In genomic region chr11:115912484-115912945, GRCh38 we compare ENCODE assay signal across 8 cellular contexts.
DNase-seq lines count a peak whose midpoint lies in the region; ATAC-seq and TF ChIP-seq lines count a peak whose summit lies in the region.

No MANE protein-coding gene starts in this region.

- no peak overlapping the region for H3K4me2 ChIP-seq in SK-N-SH

- H3K27me3 Mint-ChIP-seq in stimulated activated memory B cell treated with anti-CD40 and anti-IgM and Interleukin-4, amounts not matched to agents 10 μg/mL and 1 μg/mL and 100 μg/mL, for 72 hours: no peaks in the 10 kb centered on the region

- TF ChIP-seq POLR2A in stomach (IDR thresholded peaks at IDR 0.05): no peak

- no peaks in the 10 kb centered on the region for H3K9me2 ChIP-seq in SK-N-SH

- no peak overlapping the region for H3K27ac Mint-ChIP-seq in stimulated activated memory B cell treated with anti-CD40 and anti-IgM and Interleukin-4, amounts not matched to agents 10 μg/mL and 1 μg/mL and 100 μg/mL, for 72 hours

- no peaks in the 10 kb centered on the region for H3K36me3 Mint-ChIP-seq in stimulated activated memory B cell treated with anti-CD40 and anti-IgM and Interleukin-4, amounts not matched to agents 10 μg/mL and 1 μg/mL and 100 μg/mL, for 72 hours

- H3K4me1 ChIP-seq in SK-N-SH (ENCODE audit: control insufficient read depth in 1 of 2, insufficient read depth in 2 of 2, low read depth in 1 of 2, low read length in 1 of 2): peaks cover 0 to 10% of the 10 kb centered on the region in 2 experiments; a peak in 1 of 4 replicates
- no peaks in the 10 kb centered on the region for H3K4me1 ChIP-seq in stomach

- DNase-seq in SK-N-SH (no peak), astrocyte of the cerebellum (ENCODE audit: low read depth) (no peak), stomach (no peak), SIG-M5 (lab: John Stamatoyannopoulos, UW) (no peak), NCI-H446 (lab: John Stamatoyannopoulos, UW) (no peak)

- CTCF ChIA-PET in SK-N-SH (lab: Yijun Ruan, JAX): interaction anchor here (0.6 to 3.4 kb wide), 16 partner anchors 9 to 729 kb away, joined by 3 to 16 read pairs (median 4); no protein-coding TSS in a partner anchor

- no peak overlapping the region for H3K9ac ChIP-seq in SK-N-SH

- TF ChIP-seq CTCF in SK-N-SH (IDR thresholded peaks at IDR 0.05) (peak; percentile 26; the same call in 1 of the 2 replicates), astrocyte of the cerebellum (IDR thresholded peaks at IDR 0.05; ENCODE audit: low read depth, low read length, missing control alignments) (peak; percentile 52), stomach (IDR thresholded peaks at IDR 0.05) (no peak)

- no peak overlapping the region for H3K27ac ChIP-seq in SK-N-SH (ENCODE audit: low read depth in 2 of 2, low read length in 1 of 2)
- H3K27ac ChIP-seq in stomach: no peak overlapping the region

- no peaks in the 10 kb centered on the region for H4K20me1 ChIP-seq in SK-N-SH (ENCODE audit: insufficient read depth)

- POLR2A ChIA-PET in SK-N-SH (lab: Yijun Ruan, JAX): no interaction called here

- H3K9me3 Mint-ChIP-seq in stimulated activated memory B cell treated with anti-CD40 and anti-IgM and Interleukin-4, amounts not matched to agents 10 μg/mL and 1 μg/mL and 100 μg/mL, for 72 hours: peaks cover 3% of the 10 kb centered on the region

- WGBS in SK-N-SH (ENCODE audit: low lambda C conversion rate): 71% methylated on average over 2 of the region's 2 CpGs
- 77 to 96% (median 91%) methylated on average over 2 of the region's 2 CpGs for WGBS in stomach, 5 donors

- ATAC-seq in SK-N-SH treated with all-trans-retinoic acid at 6 μM for 48 hours (no peak), HG03432 (IDR thresholded peaks at IDR 0.05; ENCODE audit: unreplicated experiment) (peak; percentile 79)
- ATAC-seq in stimulated activated memory B cell treated with anti-CD40 and anti-IgM and Interleukin-4, amounts not matched to agents 10 μg/mL and 1 μg/mL and 100 μg/mL, for 72 hours: peak; percentile 68

- no peak overlapping the region for H3K4me3 ChIP-seq in SK-N-SH (ENCODE audit: low read depth in 2 of 2, low read length in 1 of 2)
- no peak overlapping the region for H3K4me3 ChIP-seq in astrocyte of the cerebellum (ENCODE audit: low read depth, low read length)
- H3K4me3 ChIP-seq in stomach: no peak overlapping the region

- in situ Hi-C loops in astrocyte of the cerebellum (cut with HindIII; ENCODE audit: low sequenced_read_pairs): no loop called here

- no peaks in the 10 kb centered on the region for H3K36me3 ChIP-seq in SK-N-SH (replicated peaks in 1 of 2; ENCODE audit: control insufficient read depth in 1 of 2, insufficient read depth in 2 of 2, low read length in 1 of 2)
- H3K36me3 ChIP-seq in stomach: no peaks in the 10 kb centered on the region

- intact Hi-C loops in stomach (cut with DNase I; ENCODE audit: low total_unique reads): no loop called here

- H3K27me3 ChIP-seq in SK-N-SH (ENCODE audit: insufficient read depth) (no peaks in the 10 kb centered on the region), stomach (no peaks in the 10 kb centered on the region)

- H3F3A ChIP-seq in SK-N-SH (replicated peaks; ENCODE audit: insufficient read depth): no peaks in the 10 kb centered on the region

- peaks cover 14% of the 10 kb centered on the region for H3K4me1 Mint-ChIP-seq in stimulated activated memory B cell treated with anti-CD40 and anti-IgM and Interleukin-4, amounts not matched to agents 10 μg/mL and 1 μg/mL and 100 μg/mL, for 72 hours

- no peaks in the 10 kb centered on the region for H3K79me2 ChIP-seq in SK-N-SH (ENCODE audit: insufficient read depth)

- H2AFZ ChIP-seq in SK-N-SH (ENCODE audit: low read depth): no peak overlapping the region

- peak; percentile 59 for TF ChIP-seq RAD21 in SK-N-SH (IDR thresholded peaks at IDR 0.05; ENCODE audit: low read length)

- H3K4me3 Mint-ChIP-seq in stimulated activated memory B cell treated with anti-CD40 and anti-IgM and Interleukin-4, amounts not matched to agents 10 μg/mL and 1 μg/mL and 100 μg/mL, for 72 hours: no peak overlapping the region

- H3K9me3 ChIP-seq in SK-N-SH (no peaks in the 10 kb centered on the region), stomach (no peaks in the 10 kb centered on the region)

- no peak for TF ChIP-seq EP300 in SK-N-SH (IDR thresholded peaks at IDR 0.05; ENCODE audit: borderline replicate concordance in 1 of 2, low read depth in 1 of 2, low read length in 1 of 2)
- TF ChIP-seq EP300 in stomach (IDR thresholded peaks at IDR 0.05): no peak

TF ChIP-seq in SK-N-SH, 30 proteins besides CTCF, POLR2A, EP300 and RAD21:
- TF ChIP-seq MEF2A (IDR thresholded peaks at IDR 0.05; ENCODE audit: borderline replicate concordance, low read depth) (no peak), SMC3 (IDR thresholded peaks at IDR 0.05; ENCODE audit: low read depth, low read length) (peak; percentile 24; the same call in 1 of the 2 replicates)

TF ChIP-seq in SK-N-SH treated with all-trans-retinoic acid at 6 μM for 48 hours, 23 proteins besides CTCF, POLR2A, EP300 and RAD21 (continues in another document):
- TF ChIP-seq OSR1 (CRISPR knock-in tag; IDR thresholded peaks at IDR 0.05): no peak
- no peak for TF ChIP-seq ARNTL (CRISPR knock-in tag; IDR thresholded peaks at IDR 0.05; ENCODE audit: borderline replicate concordance, low read depth)
- TF ChIP-seq PATZ1 (CRISPR knock-in tag; IDR thresholded peaks at IDR 0.05; ENCODE audit: borderline replicate concordance): no peak
- TF ChIP-seq TOX (CRISPR knock-in tag; IDR thresholded peaks at IDR 0.05; ENCODE audit: borderline replicate concordance): no peak
- TF ChIP-seq CREB5 (CRISPR knock-in tag; IDR thresholded peaks at IDR 0.05; ENCODE audit: low read depth): no peak
- TF ChIP-seq ISL1 (CRISPR knock-in tag; IDR thresholded peaks at IDR 0.05): no peak
- no peak for TF ChIP-seq TSHZ2 (CRISPR knock-in tag; IDR thresholded peaks at IDR 0.05)
- TF ChIP-seq SNAI2 (CRISPR knock-in tag; IDR thresholded peaks at IDR 0.05): no peak
- no peak for TF ChIP-seq ESRRG (CRISPR knock-in tag; IDR thresholded peaks at IDR 0.05)
- no peak for TF ChIP-seq GLIS3 (CRISPR knock-in tag; IDR thresholded peaks at IDR 0.05)

Comparison
In these comparisons a context has a peak if more than half of its experiments do, and no peak if none do; other contexts are left out.
1. CTCF ChIP-seq: peak in SK-N-SH (single experiment) and astrocyte of the cerebellum (single experiment); none in stomach (0 of 7).